ENCODE assay signal across 8 cellular contexts in genomic region chr18:79965119-79965902, GRCh38. TPM values are rescaled to one million over a fixed set of nuclear protein-coding genes. Genes with fewer than 3 reads are reported as not detected.
A peak's percentile ranks its signal among the peaks of the same experiment; 100 is the strongest.
DNase-seq lines count a peak whose midpoint lies in the region; ATAC-seq lines count a peak whose summit lies in the region.

No MANE protein-coding gene starts in this region.

- no peaks in the 10 kb centered on the region for H3K9me2 ChIP-seq in GM23248 (ENCODE audit: insufficient read depth)

- H3K27ac ChIP-seq in GM23248 (peak overlapping the region; percentile 68), mesodermal cell (ENCODE audit: low read depth, low read length, severe bottlenecking) (peak overlapping the region; percentile 39), urinary bladder (ENCODE audit: low read depth) (peak overlapping the region; percentile 87)

- H3K9me3 ChIP-seq in GM23248 (ENCODE audit: low read depth) = no peaks in the 10 kb centered on the region
- H3K9me3 ChIP-seq in endocrine pancreas (ENCODE audit: control insufficient read depth, low read length) = no peaks in the 10 kb centered on the region
- no peaks in the 10 kb centered on the region for H3K9me3 ChIP-seq in mesodermal cell (ENCODE audit: control insufficient read depth, low read length)

- no peak for ATAC-seq in HG02642 (IDR thresholded peaks at IDR 0.05; ENCODE audit: poor library complexity, unreplicated experiment)

- H3K27me3 ChIP-seq in GM23248 (replicated peaks; ENCODE audit: insufficient read depth) (no peaks in the 10 kb centered on the region), endocrine pancreas (ENCODE audit: control insufficient read depth, insufficient read depth, low read length) (no peaks in the 10 kb centered on the region)

- H3K4me3 ChIP-seq in GM23248 (peak overlapping the region; percentile 87), endocrine pancreas (ENCODE audit: control insufficient read depth, insufficient read depth, low read length) (peak overlapping the region; percentile 4), mesodermal cell (ENCODE audit: extremely low read depth, insufficient read depth, low read length, poor library complexity, severe bottlenecking) (peak overlapping the region; percentile 36), urinary bladder (ENCODE audit: low read depth, low read length) (peak overlapping the region; percentile 86)

- H3K9ac ChIP-seq in GM23248 (peak overlapping the region; percentile 92), endocrine pancreas (ENCODE audit: control insufficient read depth, insufficient read depth, low read length) (peak overlapping the region; percentile 76)

- DNase-seq in CD1c-positive myeloid dendritic cell (ENCODE audit: extremely low spot score) (peak; percentile 78), GM23248 (peak; percentile 82), SK-N-DZ (ENCODE audit: low spot score) (peak; percentile 63)
- no peak for DNase-seq in activated CD4-positive, CD25-positive, alpha-beta regulatory T cell treated with anti-CD3 and anti-CD28 coated beads, Interleukin-2, amount 50 U/mL, for 72 hours

- peaks cover 9% of the 10 kb centered on the region; the same call in 1 of the 2 replicates for H3K79me2 ChIP-seq in GM23248 (ENCODE audit: insufficient read depth)

- H3K4me1 ChIP-seq in GM23248 (ENCODE audit: insufficient read depth) (peaks cover 22% of the 10 kb centered on the region; the same call in 1 of the 2 replicates), endocrine pancreas (ENCODE audit: control insufficient read depth, insufficient read depth, low read length) (no peaks in the 10 kb centered on the region), mesodermal cell (ENCODE audit: control insufficient read depth, insufficient read depth, low read length, poor library complexity, severe bottlenecking) (peaks cover 11% of the 10 kb centered on the region), urinary bladder (ENCODE audit: insufficient read depth) (no peaks in the 10 kb centered on the region)

- no peaks in the 10 kb centered on the region for H3K36me3 ChIP-seq in GM23248 (ENCODE audit: low read depth)
- no peaks in the 10 kb centered on the region for H3K36me3 ChIP-seq in endocrine pancreas (ENCODE audit: control insufficient read depth, insufficient read depth, low read length)
- peaks cover 10% of the 10 kb centered on the region for H3K36me3 ChIP-seq in mesodermal cell (ENCODE audit: control insufficient read depth, insufficient read depth, low read length)
- H3K36me3 ChIP-seq in urinary bladder (ENCODE audit: insufficient read depth) = no peaks in the 10 kb centered on the region

- WGBS in GM23248 (ENCODE audit: low coverage in 1 of 2, low lambda C conversion rate in 2 of 2, missing lambda C conversion rate in 2 of 2), 2 experiments = 20 to 21% methylated on average over 21 to 24 of the region's 24 CpGs
- 44 to 55% methylated on average over 6 to 13 of the region's 24 CpGs for WGBS in mesodermal cell (ENCODE audit: insufficient coverage in 2 of 2), 2 experiments
- 21% methylated on average over 24 of the region's 24 CpGs for WGBS in urinary bladder

- H3K4me2 ChIP-seq in GM23248 (ENCODE audit: unreplicated experiment) = peak overlapping the region; percentile 92

- H2AFZ ChIP-seq in GM23248 = peak overlapping the region; percentile 71

- peaks cover 16% of the 10 kb centered on the region for H3F3A ChIP-seq in GM23248 (ENCODE audit: insufficient read depth)

- in situ Hi-C loops in GM23248 (cut with MboI) = no loop called here

- no peaks in the 10 kb centered on the region for H4K20me1 ChIP-seq in GM23248 (ENCODE audit: insufficient read depth)

RNA-seq across cellular contexts. Expression of gene HSBP1L1, which starts 0.9 kb away (rescaled TPM):
- total RNA-seq in GM23248 (2014; rRNA removed; shearing (Covaris generic)) = 6.8 and 17.8 TPM in 2 replicates
- 27.0 and 28.7 TPM in 2 replicates for polyA plus RNA-seq in GM23248 (2016; fragmentation: Nextera tagmentation; extraction: Ambion mirVana)
- polyA plus RNA-seq in SK-N-DZ (2014; cell fraction: cytosol; rRNA removed) = 8.0 and 9.1 TPM in 2 replicates
- polyA plus RNA-seq in SK-N-DZ (2014; cell fraction: nucleus; rRNA removed) = 8.1 and 10.7 TPM in 2 replicates
- polyA plus RNA-seq in mesodermal cell (2013, experiment 1 of 2) = 2.5 TPM
- polyA plus RNA-seq in mesodermal cell (2013, experiment 2 of 2) = 1.9 TPM
- 4.9 TPM for total RNA-seq in urinary bladder
- polyA plus RNA-seq in urinary bladder = 8.6 TPM

RNA-seq across cellular contexts. Expression of gene SLC66A2, which starts 13.9 kb away (rescaled TPM):
- total RNA-seq in GM23248 (2014; rRNA removed; shearing (Covaris generic)) = 67.0 and 85.5 TPM in 2 replicates
- polyA plus RNA-seq in GM23248 (2016; fragmentation: Nextera tagmentation; extraction: Ambion mirVana) (33.1 and 33.5 TPM in 2 replicates), urinary bladder (47.8 TPM)
- 41.4 and 56.9 TPM in 2 replicates for polyA plus RNA-seq in SK-N-DZ (2014; cell fraction: cytosol; rRNA removed)
- 48.1 and 51.9 TPM in 2 replicates for polyA plus RNA-seq in SK-N-DZ (2014; cell fraction: nucleus; rRNA removed)
- 18.7 TPM for polyA plus RNA-seq in mesodermal cell (2013, experiment 1 of 2)
- polyA plus RNA-seq in mesodermal cell (2013, experiment 2 of 2) = 18.1 TPM
- 14.8 TPM for total RNA-seq in urinary bladder

RNA-seq across cellular contexts. Expression of gene TXNL4A, which starts 23.1 kb away (rescaled TPM):
- 17.4 and 28.5 TPM in 2 replicates for total RNA-seq in GM23248 (2014; rRNA removed; shearing (Covaris generic))
- polyA plus RNA-seq in GM23248 (2016; fragmentation: Nextera tagmentation; extraction: Ambion mirVana) (192 and 195 TPM in 2 replicates), urinary bladder (66.9 TPM)
- 122 and 138 TPM in 2 replicates for polyA plus RNA-seq in SK-N-DZ (2014; cell fraction: cytosol; rRNA removed)
- polyA plus RNA-seq in SK-N-DZ (2014; cell fraction: nucleus; rRNA removed) = 81.7 and 105 TPM in 2 replicates
- 130 TPM for polyA plus RNA-seq in mesodermal cell (2013, experiment 1 of 2)
- polyA plus RNA-seq in mesodermal cell (2013, experiment 2 of 2) = 113 TPM
- total RNA-seq in urinary bladder = 31.0 TPM

Comparison
In these comparisons a context has a peak if more than half of its experiments do, and no peak if none do; other contexts are left out.
1. H3K4me3 ChIP-seq: peak in every context shown above with its lines; median percentile 87 in GM23248; 86 in urinary bladder; 36 in mesodermal cell; 4 in endocrine pancreas.